Comparison of ENCODE assay signal across 16 cellular contexts in the genomic region with DNA sequence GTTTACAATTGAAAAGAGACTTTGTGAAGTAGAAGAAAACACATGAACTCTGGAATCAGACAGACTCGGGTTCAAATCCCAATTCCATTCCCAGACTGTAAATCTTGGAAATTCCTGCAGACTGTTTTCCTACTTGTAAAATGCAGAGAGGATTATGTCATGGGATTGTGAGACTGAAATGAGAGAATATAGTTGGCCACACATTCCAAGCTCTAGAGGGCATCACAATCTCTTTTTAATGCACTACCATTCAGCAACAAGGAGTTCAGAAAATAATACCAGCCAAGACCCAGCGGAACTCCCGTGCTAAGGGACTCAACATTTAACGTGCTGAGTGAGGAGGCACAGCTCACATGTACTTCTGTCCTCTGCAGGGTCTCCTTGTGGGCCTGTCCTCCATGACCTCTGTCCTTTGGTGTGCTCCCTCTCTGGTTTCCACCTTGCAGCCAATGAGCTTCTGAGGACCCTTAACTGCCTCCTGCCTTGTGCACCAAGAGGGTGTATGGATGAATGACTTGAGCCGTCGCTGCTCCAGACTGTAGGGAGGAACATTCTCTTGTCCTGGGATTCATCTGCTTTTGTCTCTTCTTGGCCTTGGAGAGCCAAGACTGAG.
DNase-seq lines count a peak whose midpoint lies in the region; ATAC-seq and TF ChIP-seq lines count a peak whose summit lies in the region.
"Had no signal": no experiment of that assay in that cellular context is flagged by ENCODE, and none has a peak within 500 bp of the region (broad histone marks: within the 10 kb centered on the region; RNA-seq: fewer than 3 reads in every experiment).

No MANE protein-coding gene starts in this region.

- no peaks in the 10 kb centered on the region for H3K9me3 ChIP-seq in ascending aorta
- H3K9me3 ChIP-seq: BLaER1, esophagus squamous epithelium, pancreas had no signal

- H3K36me3 Mint-ChIP-seq in chondrocyte (ENCODE audit: low read depth): peaks cover 2% of the 10 kb centered on the region
- no peaks in the 10 kb centered on the region for H3K36me3 Mint-ChIP-seq in naive thymus-derived CD8-positive, alpha-beta T cell
- H3K36me3 Mint-ChIP-seq: stimulated activated effector memory CD8-positive, alpha-beta T cell treated with anti-CD3 and anti-CD28 coated beads, Interleukin-12 subunit alpha, Interleukin-12 subunit beta, amount 100 ng/mL, for 72 hours had no signal

- intact Hi-C loops in ascending aorta (cut with DNase I): no loop called here

- POLR2A ChIA-PET in naive thymus-derived CD8-positive, alpha-beta T cell (lab: Charles Lee): no interaction called here

- peak; percentile 24 for DNase-seq in ACHN
- DNase-seq in HFF-Myc (ENCODE audit: extremely low read depth, low read depth): no peak
- no peak for DNase-seq in chondrocyte (ENCODE audit: low spot score)
- DNase-seq in left kidney (ENCODE audit: low read depth, low spot score): peak; percentile 71
- DNase-seq in ascending aorta (ENCODE audit: low spot score in 2 of 2): no peak
- DNase-seq in AG20443 (ENCODE audit: low spot score): no peak
- no peak for DNase-seq in naive thymus-derived CD8-positive, alpha-beta T cell
- DNase-seq: activated T-cell treated with anti-CD3 and anti-CD28 coated beads for 4 hours, esophagus squamous epithelium, GF-D8, pancreas, SIG-M5, WERI-Rb-1 had no signal

- peak; percentile 20 for TF ChIP-seq CTCF in HFF-Myc (IDR thresholded peaks at IDR 0.05; ENCODE audit: low read depth, low read length, missing control alignments)
- TF ChIP-seq CTCF in chondrocyte (IDR thresholded peaks at IDR 0.05): peak; percentile 72
- no peak for TF ChIP-seq CTCF in ascending aorta (IDR thresholded peaks at IDR 0.05)

- H3K4me1 ChIP-seq in ascending aorta: no peaks in the 10 kb centered on the region
- H3K4me1 ChIP-seq: BLaER1, pancreas had no signal

- no peak for ATAC-seq in GM18873 (IDR thresholded peaks at IDR 0.05; ENCODE audit: low FRiP score, unreplicated experiment)
- ATAC-seq in naive thymus-derived CD8-positive, alpha-beta T cell: no peak
- ATAC-seq: stimulated activated effector memory CD8-positive, alpha-beta T cell treated with anti-CD3 and anti-CD28 coated beads, Interleukin-12 subunit alpha, Interleukin-12 subunit beta, amount 100 ng/mL, for 72 hours had no signal

- in situ Hi-C loops in ACHN (cut with HindIII; ENCODE audit: low pct_ligation_motif_present, low pct_unique_long_range_greater_than_20kb, low sequenced_read_pairs): no loop called here

- no peak overlapping the region for H3K4me3 Mint-ChIP-seq in chondrocyte (ENCODE audit: unreplicated experiment)
- no peak overlapping the region for H3K4me3 Mint-ChIP-seq in naive thymus-derived CD8-positive, alpha-beta T cell
- H3K4me3 Mint-ChIP-seq: stimulated activated effector memory CD8-positive, alpha-beta T cell treated with anti-CD3 and anti-CD28 coated beads, Interleukin-12 subunit alpha, Interleukin-12 subunit beta, amount 100 ng/mL, for 72 hours had no signal

- no peak overlapping the region for H3K4me3 ChIP-seq in HFF-Myc (replicated peaks; ENCODE audit: low read depth, low read length)
- no peak overlapping the region for H3K4me3 ChIP-seq in ascending aorta
- H3K4me3 ChIP-seq: BLaER1, esophagus squamous epithelium, pancreas had no signal

- H3K27me3 ChIP-seq in ascending aorta: no peaks in the 10 kb centered on the region
- H3K27me3 ChIP-seq: BLaER1, esophagus squamous epithelium, pancreas had no signal

- H3K27me3 Mint-ChIP-seq in chondrocyte (ENCODE audit: low read depth): no peaks in the 10 kb centered on the region
- H3K27me3 Mint-ChIP-seq in naive thymus-derived CD8-positive, alpha-beta T cell: peaks cover 1 to 13% (median 6%) of the 10 kb centered on the region in 5 donors

- H3K27ac Mint-ChIP-seq in chondrocyte (ENCODE audit: unreplicated experiment): no peak overlapping the region
- no peak overlapping the region for H3K27ac Mint-ChIP-seq in naive thymus-derived CD8-positive, alpha-beta T cell
- H3K27ac Mint-ChIP-seq: stimulated activated effector memory CD8-positive, alpha-beta T cell treated with anti-CD3 and anti-CD28 coated beads, Interleukin-12 subunit alpha, Interleukin-12 subunit beta, amount 100 ng/mL, for 72 hours had no signal

- no peak overlapping the region for H3K27ac ChIP-seq in ascending aorta
- H3K27ac ChIP-seq: BLaER1, esophagus squamous epithelium, pancreas, WERI-Rb-1 had no signal

- H3K4me1 Mint-ChIP-seq in chondrocyte (ENCODE audit: low read depth): peaks cover 10% of the 10 kb centered on the region
- no peaks in the 10 kb centered on the region for H3K4me1 Mint-ChIP-seq in naive thymus-derived CD8-positive, alpha-beta T cell
- H3K4me1 Mint-ChIP-seq: stimulated activated effector memory CD8-positive, alpha-beta T cell treated with anti-CD3 and anti-CD28 coated beads, Interleukin-12 subunit alpha, Interleukin-12 subunit beta, amount 100 ng/mL, for 72 hours had no signal

- H3K9me3 Mint-ChIP-seq in chondrocyte (ENCODE audit: low read depth): no peaks in the 10 kb centered on the region
- no peaks in the 10 kb centered on the region for H3K9me3 Mint-ChIP-seq in naive thymus-derived CD8-positive, alpha-beta T cell
- H3K9me3 Mint-ChIP-seq: stimulated activated effector memory CD8-positive, alpha-beta T cell treated with anti-CD3 and anti-CD28 coated beads, Interleukin-12 subunit alpha, Interleukin-12 subunit beta, amount 100 ng/mL, for 72 hours had no signal

- no peaks in the 10 kb centered on the region for H3K36me3 ChIP-seq in ascending aorta
- H3K36me3 ChIP-seq: BLaER1, esophagus squamous epithelium, pancreas, WERI-Rb-1 had no signal

Comparison
In these comparisons a context has a peak if more than half of its experiments do, and no peak if none do; other contexts are left out.
1. DNase-seq: peak in ACHN (single experiment) and left kidney (single experiment); none in HFF-Myc (single experiment), chondrocyte (single experiment), ascending aorta (0 of 2), AG20443 (single experiment) and naive thymus-derived CD8-positive, alpha-beta T cell (0 of 10).
2. CTCF ChIP-seq: peak in HFF-Myc (single experiment) and chondrocyte (single experiment); none in ascending aorta (0 of 3).